Comparison of ENCODE assay signal across 16 cellular contexts in the genomic region with DNA sequence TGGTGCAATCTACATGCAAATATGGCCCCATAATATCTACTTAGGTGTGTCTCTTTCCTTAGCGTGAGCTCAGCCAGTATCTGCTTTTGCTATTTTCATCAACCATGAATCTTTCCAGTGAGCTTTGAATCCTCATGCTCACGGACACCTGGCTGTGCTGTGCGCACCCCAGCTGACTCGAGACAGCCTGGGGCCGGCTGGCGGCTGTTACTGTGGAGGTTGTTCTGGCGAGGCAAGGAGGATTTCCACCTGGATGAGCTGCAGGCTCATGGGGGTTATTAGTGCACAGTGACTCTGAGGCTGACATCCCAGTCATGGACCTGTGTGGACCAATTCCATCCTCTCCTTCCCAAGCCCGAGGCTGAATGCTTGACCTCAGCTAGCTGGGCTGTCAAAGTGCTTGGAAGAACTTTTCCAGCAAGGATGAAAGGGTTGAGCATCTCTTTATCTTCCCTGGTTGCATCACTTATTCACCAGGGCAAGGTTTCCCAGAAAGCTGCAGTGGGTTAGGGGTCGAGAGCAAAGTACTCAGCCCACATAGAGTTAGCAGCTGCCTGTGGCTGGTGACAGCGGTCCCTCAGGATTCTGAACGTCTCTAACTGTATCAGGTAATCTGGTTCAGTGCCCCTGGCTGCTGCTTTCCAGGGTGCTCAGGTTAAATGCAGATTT.
A peak's percentile ranks its signal among the peaks of the same experiment; 100 is the strongest.
DNase-seq lines count a peak whose midpoint lies in the region; ATAC-seq, FAIRE-seq and TF ChIP-seq lines count a peak whose summit lies in the region.
"Had no signal": no experiment of that assay in that cellular context is flagged by ENCODE, and none has a peak within 500 bp of the region (broad histone marks: within the 10 kb centered on the region; RNA-seq: fewer than 3 reads in every experiment).

No MANE protein-coding gene starts in this region.

- H2AFZ ChIP-seq in H1 (ENCODE audit: low read length): 0 out of 2 replicates have a peak overlapping the region, but pooled peaks have one; percentile 6

- ATAC-seq in stimulated activated naive B cell treated with anti-CD40 and anti-IgM and Interleukin-4, amounts not matched to agents 10 μg/mL and 1 μg/mL and 100 μg/mL, for 72 hours (replicated peaks): peak; percentile 58 to 71
- ATAC-seq in GM19324 (IDR thresholded peaks at IDR 0.05; ENCODE audit: low FRiP score, unreplicated experiment): no peak

- no peak overlapping the region for H3K4me3 Mint-ChIP-seq in stimulated activated naive B cell treated with anti-CD40 and anti-IgM and Interleukin-4, amounts not matched to agents 10 μg/mL and 1 μg/mL and 100 μg/mL, for 72 hours
- H3K4me3 Mint-ChIP-seq: activated naive CD8-positive, alpha-beta T cell had no signal

- H3K4me2 ChIP-seq in H1 (ENCODE audit: insufficient read depth in 1 of 2, low read depth in 2 of 2, low read length in 2 of 2): no peak overlapping the region

- H3K9me3 Mint-ChIP-seq in stimulated activated naive B cell treated with anti-CD40 and anti-IgM and Interleukin-4, amounts not matched to agents 10 μg/mL and 1 μg/mL and 100 μg/mL, for 72 hours: peaks cover 8 to 15% of the 10 kb centered on the region in 2 donors

- H2BK15ac ChIP-seq in H1 (ENCODE audit: low read length): no peak overlapping the region

- H2BK5ac ChIP-seq in H1 (ENCODE audit: low read depth, low read length): peak overlapping the region; percentile 18; the same call in 1 of the 2 replicates

- no peak overlapping the region for H3K4me3 ChIP-seq in H1 (ENCODE audit: extremely low read depth in 1 of 4, insufficient read depth in 2 of 4, low read depth in 3 of 4, low read length in 4 of 4)
- no peak overlapping the region for H3K4me3 ChIP-seq in transverse colon
- H3K4me3 ChIP-seq: cardiac muscle cell, testis had no signal

- no peak for TF ChIP-seq CTCF in H1 (IDR thresholded peaks at IDR 0.05; ENCODE audit: control extremely low read depth in 1 of 3, insufficient read depth in 1 of 3, low read depth in 1 of 3, low read length in 3 of 3)
- TF ChIP-seq CTCF in transverse colon (IDR thresholded peaks at IDR 0.05): no peak

- in situ Hi-C loops in transverse colon (cut with MboI; ENCODE audit: low pct_ligation_motif_present in 1 of 4, low pct_unique_long_range_greater_than_20kb in 1 of 4, low sequenced_read_pairs in 3 of 4): no loop called here

- no peak for FAIRE-seq in H1 (lab: Jason Lieb, UNC)

- H3K27ac ChIP-seq in H1 (ENCODE audit: low read depth, low read length) (no peak overlapping the region), transverse colon (no peak overlapping the region)
- H3K27ac ChIP-seq: cardiac muscle cell, testis had no signal

- H3K4me1 Mint-ChIP-seq in stimulated activated naive B cell treated with anti-CD40 and anti-IgM and Interleukin-4, amounts not matched to agents 10 μg/mL and 1 μg/mL and 100 μg/mL, for 72 hours: peaks cover 15 to 18% of the 10 kb centered on the region in 2 donors

- no peaks in the 10 kb centered on the region for H4K20me1 ChIP-seq in H1 (replicated peaks in 1 of 2; ENCODE audit: control insufficient read depth in 1 of 2, insufficient read depth in 2 of 2, low read length in 2 of 2)

- H3K36me3 Mint-ChIP-seq in stimulated activated naive B cell treated with anti-CD40 and anti-IgM and Interleukin-4, amounts not matched to agents 10 μg/mL and 1 μg/mL and 100 μg/mL, for 72 hours: peaks cover 1 to 15% of the 10 kb centered on the region in 2 donors

- no peaks in the 10 kb centered on the region for H3K23me2 ChIP-seq in H1 (ENCODE audit: low read depth, low read length)

- no peak overlapping the region for H3K23ac ChIP-seq in H1 (ENCODE audit: insufficient read length)

- no peak overlapping the region for H3K56ac ChIP-seq in H1 (replicated peaks; ENCODE audit: insufficient read length, low read depth, low read length)

- no peak overlapping the region for H2BK20ac ChIP-seq in H1 (ENCODE audit: low read length)

- no peaks in the 10 kb centered on the region for H3K36me3 ChIP-seq in H1 (ENCODE audit: control insufficient read depth in 2 of 4, insufficient read depth in 4 of 4, low read length in 3 of 4)
- H3K36me3 ChIP-seq in transverse colon: no peaks in the 10 kb centered on the region
- H3K36me3 ChIP-seq: cardiac muscle cell had no signal

- H3K4me1 ChIP-seq in H1 (replicated peaks in 1 of 4; ENCODE audit: control insufficient read depth in 3 of 4, insufficient read depth in 4 of 4, low read length in 3 of 4) (peaks cover 0 to 4% (median 2%) of the 10 kb centered on the region in 4 experiments; a peak in 3 of 7 replicates), transverse colon (no peaks in the 10 kb centered on the region)
- H3K4me1 ChIP-seq: testis had no signal

- TF ChIP-seq EP300 in H1 (IDR thresholded peaks at IDR 0.05; ENCODE audit: borderline replicate concordance in 1 of 2, low read depth in 2 of 2, low read length in 2 of 2) (no peak), transverse colon (IDR thresholded peaks at IDR 0.05; ENCODE audit: low read depth) (no peak)

- H3K27me3 ChIP-seq in H1 (replicated peaks in 1 of 4; ENCODE audit: control insufficient read depth in 3 of 4, extremely low read depth in 1 of 4, insufficient read depth in 3 of 4, low read length in 3 of 4) (no peaks in the 10 kb centered on the region; a peak in 1 of 7 replicates), transverse colon (no peaks in the 10 kb centered on the region)
- H3K27me3 ChIP-seq: cardiac muscle cell, testis had no signal

- no peak overlapping the region for H3K14ac ChIP-seq in H1 (ENCODE audit: insufficient read length)

- H3K9me3 ChIP-seq in H1 (ENCODE audit: insufficient read depth in 2 of 2, low read depth in 1 of 2, low read length in 1 of 2) (peaks cover 2 to 6% of the 10 kb centered on the region in 2 experiments; a peak in 1 of 4 replicates), transverse colon (peaks cover 0 to 11% of the 10 kb centered on the region in 2 donors)
- H3K9me3 ChIP-seq: testis had no signal

- CTCF ChIA-PET in H1 (lab: Charles Lee; ENCODE audit: partially characterized antibody): interaction anchor here (0.6 to 0.7 kb wide), 2 partner anchors 186 to 691 kb away, joined by 3 read pairs; no protein-coding TSS in a partner anchor

- DNase-seq in SHP77 (lab: John Stamatoyannopoulos, UW) (peak; percentile 41 to 52), SHP77 treated with DMSO at 0.1 percent for 48 hours (lab: John Stamatoyannopoulos, UW) (no peak), NCI-H2081 (lab: John Stamatoyannopoulos, UW) (peak; percentile 60 to 82), H1 (ENCODE audit: low read depth in 1 of 2, low spot score in 2 of 2) (no peak), medulla oblongata (ENCODE audit: extremely low spot score) (no peak), transverse colon (no peak)
- no peak for DNase-seq in stimulated activated naive B cell treated with anti-CD40 and anti-IgM and Interleukin-4, amounts not matched to agents 10 μg/mL and 1 μg/mL and 100 μg/mL, for 72 hours
- DNase-seq: activated CD4-positive, CD25-positive, alpha-beta regulatory T cell treated with anti-CD3 and anti-CD28 coated beads, Interleukin-2, amount 50 U/mL, for 72 hours; activated T-cell treated with anti-CD3 and anti-CD28 coated beads for 4 hours; NCI-H1694; stimulated activated CD4-positive, alpha-beta T cell treated with anti-CD3 and anti-CD28 coated beads, Interleukin-15, amount 100 ng/mL, for 24 hours; testis had no signal

- peak overlapping the region; percentile 19; the same call in 1 of the 2 replicates for H2BK12ac ChIP-seq in H1 (ENCODE audit: low read depth, low read length)

- no peak overlapping the region for H3K18ac ChIP-seq in H1 (ENCODE audit: extremely low read depth, low read length)

- TF ChIP-seq POLR2A in H1 (IDR thresholded peaks at IDR 0.05; ENCODE audit: control extremely low read depth in 1 of 2, low read depth in 2 of 2, low read length in 2 of 2) (no peak), transverse colon (IDR thresholded peaks at IDR 0.05) (no peak)

- H2BK120ac ChIP-seq in H1 (replicated peaks; ENCODE audit: low read depth, low read length): no peak overlapping the region

- POLR2A ChIA-PET in H1 (lab: Charles Lee; ENCODE audit: partially characterized antibody): no interaction called here

- TF ChIP-seq RAD21 in H1 (IDR thresholded peaks at IDR 0.05 in 1 of 2, conservative IDR thresholded peaks at IDR 0.05 in 1 of 2; ENCODE audit: low read depth in 2 of 2, low read length in 2 of 2): no peak

- H3K4ac ChIP-seq in H1 (replicated peaks; ENCODE audit: insufficient read length, low read depth, low read length): no peak overlapping the region

- no peak overlapping the region for H4K91ac ChIP-seq in H1 (replicated peaks; ENCODE audit: insufficient read length, low read length)

- H3K79me1 ChIP-seq in H1 (ENCODE audit: low read depth, low read length): no peaks in the 10 kb centered on the region

- H2AK5ac ChIP-seq in H1 (ENCODE audit: low read depth, low read length): no peak overlapping the region

- H3K27me3 Mint-ChIP-seq in stimulated activated naive B cell treated with anti-CD40 and anti-IgM and Interleukin-4, amounts not matched to agents 10 μg/mL and 1 μg/mL and 100 μg/mL, for 72 hours: peaks cover 8 to 28% of the 10 kb centered on the region in 2 donors
- H3K27me3 Mint-ChIP-seq: activated naive CD8-positive, alpha-beta T cell; progenitor cell of endocrine pancreas had no signal

- intact Hi-C loops in transverse colon (cut with DNase I; ENCODE audit: low total_unique reads): no loop called here

- no peak overlapping the region for H4K8ac ChIP-seq in H1 (ENCODE audit: extremely low read depth, insufficient read depth, low read length)

- no peak overlapping the region for H4K5ac ChIP-seq in H1 (ENCODE audit: insufficient read length, low read depth, low read length)

- no peak overlapping the region for H3K9ac ChIP-seq in H1 (replicated peaks in 1 of 4; ENCODE audit: extremely low read depth in 1 of 4, low read depth in 3 of 4, low read length in 3 of 4)

- H3K79me2 ChIP-seq in H1 (ENCODE audit: control insufficient read depth in 1 of 2, insufficient read depth in 2 of 2, low read length in 2 of 2): no peaks in the 10 kb centered on the region

- peak overlapping the region; percentile 6 for H3K27ac Mint-ChIP-seq in stimulated activated naive B cell treated with anti-CD40 and anti-IgM and Interleukin-4, amounts not matched to agents 10 μg/mL and 1 μg/mL and 100 μg/mL, for 72 hours
- H3K27ac Mint-ChIP-seq: progenitor cell of endocrine pancreas had no signal

- 87% methylated on average over 11 of the region's 11 CpGs; no CpG with 5 or more reads in 1 of the 2 experiments for WGBS in H1 (ENCODE audit: extremely low coverage in 1 of 2, insufficient coverage in 1 of 2, insufficient read length in 1 of 2, insufficient replicate concordance in 2 of 2, low coverage in 1 of 2, low lambda C conversion rate in 2 of 2, missing lambda C conversion rate in 1 of 2), 2 experiments
- 38 to 62% methylated on average over 2 to 11 of the region's 11 CpGs for WGBS in transverse colon (ENCODE audit: low coverage in 1 of 2), 2 donors

TF ChIP-seq in H1, 55 proteins besides CTCF, POLR2A, EP300 and RAD21 (continues in another document):
- TF ChIP-seq CEBPB (IDR thresholded peaks at IDR 0.05; ENCODE audit: low read depth, low read length) (peak; percentile 49; the same call in 1 of the 2 replicates), RNF2 (IDR thresholded peaks at IDR 0.05; ENCODE audit: borderline replicate concordance, low read depth, low read length, missing control alignments, poor library complexity, severe bottlenecking) (no peak), CBX8 (IDR thresholded peaks at IDR 0.05; ENCODE audit: borderline replicate concordance, low read depth, low read length) (no peak)

Comparison
In these comparisons a context has a peak if more than half of its experiments do, and no peak if none do; other contexts are left out.
1. DNase-seq: peak in SHP77 (2 of 2) and NCI-H2081 (2 of 2); none in SHP77 treated with DMSO at 0.1 percent for 48 hours (single experiment), H1 (0 of 2), stimulated activated naive B cell treated with anti-CD40 and anti-IgM and Interleukin-4, amounts not matched to agents 10 μg/mL and 1 μg/mL and 100 μg/mL, for 72 hours (single experiment), medulla oblongata (single experiment) and transverse colon (single experiment).